Comparison of ENCODE assay signal across 1 cellular context in genomic region chr3:122992138-122992537, GRCh38.
A peak's percentile ranks its signal among the peaks of the same experiment; 100 is the strongest.
TF ChIP-seq lines count a peak whose summit lies in the region.

No MANE protein-coding gene starts in this region.

TF ChIP-seq in HepG2, 621 proteins besides CTCF, POLR2A, EP300 and RAD21:
- TF ChIP-seq, protein P1, sequence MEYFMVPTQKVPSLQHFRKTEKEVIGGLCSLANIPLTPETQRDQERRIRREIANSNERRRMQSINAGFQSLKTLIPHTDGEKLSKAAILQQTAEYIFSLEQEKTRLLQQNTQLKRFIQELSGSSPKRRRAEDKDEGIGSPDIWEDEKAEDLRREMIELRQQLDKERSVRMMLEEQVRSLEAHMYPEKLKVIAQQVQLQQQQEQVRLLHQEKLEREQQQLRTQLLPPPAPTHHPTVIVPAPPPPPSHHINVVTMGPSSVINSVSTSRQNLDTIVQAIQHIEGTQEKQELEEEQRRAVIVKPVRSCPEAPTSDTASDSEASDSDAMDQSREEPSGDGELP (IDR thresholded peaks at IDR 0.05; ENCODE audit: borderline replicate concordance, low read depth), result no peak
- TF ChIP-seq, protein P2, sequence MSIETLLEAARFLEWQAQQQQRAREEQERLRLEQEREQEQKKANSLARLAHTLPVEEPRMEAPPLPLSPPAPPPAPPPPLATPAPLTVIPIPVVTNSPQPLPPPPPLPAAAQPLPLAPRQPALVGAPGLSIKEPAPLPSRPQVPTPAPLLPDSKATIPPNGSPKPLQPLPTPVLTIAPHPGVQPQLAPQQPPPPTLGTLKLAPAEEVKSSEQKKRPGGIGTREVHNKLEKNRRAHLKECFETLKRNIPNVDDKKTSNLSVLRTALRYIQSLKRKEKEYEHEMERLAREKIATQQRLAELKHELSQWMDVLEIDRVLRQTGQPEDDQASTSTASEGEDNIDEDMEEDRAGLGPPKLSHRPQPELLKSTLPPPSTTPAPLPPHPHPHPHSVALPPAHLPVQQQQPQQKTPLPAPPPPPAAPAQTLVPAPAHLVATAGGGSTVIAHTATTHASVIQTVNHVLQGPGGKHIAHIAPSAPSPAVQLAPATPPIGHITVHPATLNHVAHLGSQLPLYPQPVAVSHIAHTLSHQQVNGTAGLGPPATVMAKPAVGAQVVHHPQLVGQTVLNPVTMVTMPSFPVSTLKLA (IDR thresholded peaks at IDR 0.05), result peak; percentile 60
